Comparison of ENCODE assay signal across 26 cellular contexts in genomic region chr3:46905191-46905560, GRCh38. TPM values are rescaled to one million over a fixed set of nuclear protein-coding genes. Genes with fewer than 3 reads are reported as not detected.
DNase-seq lines count a peak whose midpoint lies in the region; ATAC-seq and TF ChIP-seq lines count a peak whose summit lies in the region.
"Had no signal": no experiment of that assay in that cellular context is flagged by ENCODE, and none has a peak within 500 bp of the region (broad histone marks: within the 10 kb centered on the region; RNA-seq: fewer than 3 reads in every experiment).

No MANE protein-coding gene starts in this region.

- H3K4me3 ChIP-seq in H7 (ENCODE audit: insufficient read depth, low read depth, low read length) (no peak overlapping the region), neuronal stem cell (ENCODE audit: low read length in 2 of 2) (no peak overlapping the region), tibial artery (no peak overlapping the region)
- H3K4me3 ChIP-seq in naive thymus-derived CD4-positive, alpha-beta T cell (ENCODE audit: low read length), result no peak overlapping the region

- CTCF ChIA-PET in naive thymus-derived CD4-positive, alpha-beta T cell (lab: Charles Lee), result no interaction called here

- no peak overlapping the region for H4K8ac ChIP-seq in neuronal stem cell (ENCODE audit: low read depth, low read length)

- peaks cover 22% of the 10 kb centered on the region for H3K4me1 Mint-ChIP-seq in CD14-positive monocyte
- peaks cover 10% of the 10 kb centered on the region for H3K4me1 Mint-ChIP-seq in stimulated activated effector memory CD8-positive, alpha-beta T cell treated with anti-CD3 and anti-CD28 coated beads, Interleukin-12 subunit alpha, Interleukin-12 subunit beta, amount 100 ng/mL, for 72 hours
- H3K4me1 Mint-ChIP-seq in naive thymus-derived CD4-positive, alpha-beta T cell, result peaks cover 3 to 6% (median 5%) of the 10 kb centered on the region in 7 donors

- H3K4me3 Mint-ChIP-seq in CD14-positive monocyte, result no peak overlapping the region
- H3K4me3 Mint-ChIP-seq in stimulated activated effector memory CD8-positive, alpha-beta T cell treated with anti-CD3 and anti-CD28 coated beads, Interleukin-12 subunit alpha, Interleukin-12 subunit beta, amount 100 ng/mL, for 72 hours, result no peak overlapping the region
- H3K4me3 Mint-ChIP-seq in naive thymus-derived CD4-positive, alpha-beta T cell, result no peak overlapping the region
- H3K4me3 Mint-ChIP-seq: CD8-positive, alpha-beta T cell had no signal

- peak overlapping the region; percentile 40 for H2AK5ac ChIP-seq in neuronal stem cell (ENCODE audit: low read depth, low read length)

- H3K23ac ChIP-seq in neuronal stem cell (ENCODE audit: low read depth, low read length, poor library complexity), result no peak overlapping the region

- H3K9me3 ChIP-seq in neuronal stem cell (replicated peaks in 1 of 2; ENCODE audit: control insufficient read depth in 2 of 2, insufficient read depth in 1 of 2, low read depth in 1 of 2, low read length in 2 of 2) (peaks cover 0 to 2% of the 10 kb centered on the region in 2 donors), tibial artery (no peaks in the 10 kb centered on the region)
- no peaks in the 10 kb centered on the region for H3K9me3 ChIP-seq in naive thymus-derived CD4-positive, alpha-beta T cell (ENCODE audit: control insufficient read depth in 2 of 3, low read length in 3 of 3)
- H3K9me3 ChIP-seq: Caco-2, SK-N-SH had no signal

- TF ChIP-seq CTCF in CD14-positive monocyte (IDR thresholded peaks at IDR 0.05), result no peak
- no peak for TF ChIP-seq CTCF in tibial artery (IDR thresholded peaks at IDR 0.05)

- peaks cover 2% of the 10 kb centered on the region for H3K79me1 ChIP-seq in neuronal stem cell (ENCODE audit: low read depth, low read length)

- WGBS in neuronal stem cell (ENCODE audit: extremely low coverage in 2 of 2, insufficient read length in 2 of 2, insufficient replicate concordance in 1 of 2), 2 donors, result no CpG with 5 or more reads among the region's 3 CpGs

- H3K27me3 Mint-ChIP-seq in CD14-positive monocyte (ENCODE audit: low read depth in 3 of 3), result peaks cover 2 to 5% (median 3%) of the 10 kb centered on the region in 3 donors
- no peaks in the 10 kb centered on the region for H3K27me3 Mint-ChIP-seq in naive thymus-derived CD4-positive, alpha-beta T cell

- H3K4ac ChIP-seq in neuronal stem cell (ENCODE audit: low read length), result no peak overlapping the region

- H3K36me3 Mint-ChIP-seq in CD14-positive monocyte, result no peaks in the 10 kb centered on the region
- no peaks in the 10 kb centered on the region for H3K36me3 Mint-ChIP-seq in stimulated activated effector memory CD8-positive, alpha-beta T cell treated with anti-CD3 and anti-CD28 coated beads, Interleukin-12 subunit alpha, Interleukin-12 subunit beta, amount 100 ng/mL, for 72 hours
- no peaks in the 10 kb centered on the region for H3K36me3 Mint-ChIP-seq in naive thymus-derived CD4-positive, alpha-beta T cell
- H3K36me3 Mint-ChIP-seq: CD8-positive, alpha-beta T cell had no signal

- H3K27me3 ChIP-seq in H7 (ENCODE audit: control insufficient read depth, insufficient read depth, low read length) (no peaks in the 10 kb centered on the region), neuronal stem cell (ENCODE audit: control insufficient read depth in 3 of 3, insufficient read depth in 3 of 3, low read depth in 1 of 3, low read length in 3 of 3) (peaks cover 0 to 5% (median 3%) of the 10 kb centered on the region in 3 experiments), tibial artery (no peaks in the 10 kb centered on the region)
- H3K27me3 ChIP-seq in naive thymus-derived CD4-positive, alpha-beta T cell (ENCODE audit: control insufficient read depth in 2 of 2, insufficient read depth in 2 of 2, low read length in 2 of 2), result no peaks in the 10 kb centered on the region

- H3K36me3 ChIP-seq in H7 (replicated peaks; ENCODE audit: control insufficient read depth, insufficient read depth, low read length), result no peaks in the 10 kb centered on the region
- H3K36me3 ChIP-seq in neuronal stem cell (replicated peaks in 1 of 2; ENCODE audit: control insufficient read depth in 2 of 2, insufficient read depth in 2 of 2, low read length in 2 of 2), result peaks cover 0 to 2% of the 10 kb centered on the region in 2 donors
- H3K36me3 ChIP-seq in tibial artery, result peaks cover 0 to 4% (median 0%) of the 10 kb centered on the region in 3 donors
- no peaks in the 10 kb centered on the region for H3K36me3 ChIP-seq in naive thymus-derived CD4-positive, alpha-beta T cell (ENCODE audit: control insufficient read depth in 2 of 3, insufficient read depth in 3 of 3, low read length in 3 of 3)

- no peak overlapping the region for H2BK120ac ChIP-seq in neuronal stem cell (ENCODE audit: low read depth, low read length)

- DNase-seq in CD14-positive monocyte (ENCODE audit: low spot score), result peak; percentile 45
- peak; percentile 36 for DNase-seq in H7
- no peak for DNase-seq in neuronal stem cell (ENCODE audit: low spot score)
- peak; percentile 7 to 62 for DNase-seq in tibial artery
- DNase-seq in stimulated activated effector memory CD8-positive, alpha-beta T cell treated with anti-CD3 and anti-CD28 coated beads, Interleukin-12 subunit alpha, Interleukin-12 subunit beta, amount 100 ng/mL, for 72 hours (ENCODE audit: low spot score in 2 of 2), result no peak
- no peak for DNase-seq in naive thymus-derived CD4-positive, alpha-beta T cell
- DNase-seq: C1 segment of cervical spinal cord, GOT3, Karpas-422, NCI-H1092, NCI-H1417 treated with DMSO at 0.1 percent for 48 hours, NCI-H1694 treated with DMSO at 0.1 percent for 48 hours, NCI-H2081, NCI-H226, NCI-H510A, NCI-H69, RPMI8226, SIG-M5 had no signal

- H2BK5ac ChIP-seq in neuronal stem cell (ENCODE audit: low read length), result no peak overlapping the region

- H3K4me1 ChIP-seq in neuronal stem cell (ENCODE audit: control insufficient read depth in 2 of 2, insufficient read depth in 1 of 2, low read depth in 1 of 2, low read length in 2 of 2) (peaks cover 0 to 4% of the 10 kb centered on the region in 2 donors), tibial artery (peaks cover 6 to 42% (median 27%) of the 10 kb centered on the region in 4 donors)
- peaks cover 5 to 10% of the 10 kb centered on the region in 2 donors for H3K4me1 ChIP-seq in naive thymus-derived CD4-positive, alpha-beta T cell (ENCODE audit: control insufficient read depth in 2 of 2, insufficient read depth in 2 of 2, low read length in 2 of 2)
- H3K4me1 ChIP-seq: Caco-2 had no signal

- no peak overlapping the region for H3K18ac ChIP-seq in neuronal stem cell (ENCODE audit: low read length)

- intact Hi-C loops in CD14-positive monocyte (cut with micrococcal nuclease) (loop anchor here in 1 of 2 donors (5.0 kb wide), 2 partner anchors 38 to 198 kb away; no protein-coding TSS in a partner anchor), tibial artery (cut with DNase I; ENCODE audit: low total_unique reads) (loop anchor here (5.0 kb wide), 1 partner anchor 38 kb away; no protein-coding TSS in a partner anchor)
- intact Hi-C loops in naive thymus-derived CD4-positive, alpha-beta T cell (cut with micrococcal nuclease), result no loop called here

- no peak overlapping the region for H3K4me2 ChIP-seq in neuronal stem cell (ENCODE audit: insufficient read depth, low read length, poor library complexity, severe bottlenecking)
- H3K4me2 ChIP-seq: SK-N-SH had no signal

- no peak overlapping the region for H3K27ac Mint-ChIP-seq in CD14-positive monocyte
- H3K27ac Mint-ChIP-seq in stimulated activated effector memory CD8-positive, alpha-beta T cell treated with anti-CD3 and anti-CD28 coated beads, Interleukin-12 subunit alpha, Interleukin-12 subunit beta, amount 100 ng/mL, for 72 hours, result no peak overlapping the region
- no peak overlapping the region for H3K27ac Mint-ChIP-seq in naive thymus-derived CD4-positive, alpha-beta T cell
- H3K27ac Mint-ChIP-seq: CD8-positive, alpha-beta T cell had no signal

- H2AFZ ChIP-seq in neuronal stem cell (ENCODE audit: low read length), result no peak overlapping the region

- H3K9me3 Mint-ChIP-seq in CD14-positive monocyte, result peaks cover 0 to under 1% (median 0%) of the 10 kb centered on the region in 7 donors
- H3K9me3 Mint-ChIP-seq in stimulated activated effector memory CD8-positive, alpha-beta T cell treated with anti-CD3 and anti-CD28 coated beads, Interleukin-12 subunit alpha, Interleukin-12 subunit beta, amount 100 ng/mL, for 72 hours, result no peaks in the 10 kb centered on the region
- no peaks in the 10 kb centered on the region for H3K9me3 Mint-ChIP-seq in naive thymus-derived CD4-positive, alpha-beta T cell
- H3K9me3 Mint-ChIP-seq: CD8-positive, alpha-beta T cell had no signal

- ATAC-seq in HG03025 (IDR thresholded peaks at IDR 0.05; ENCODE audit: low FRiP score, unreplicated experiment), result no peak
- ATAC-seq in stimulated activated effector memory CD8-positive, alpha-beta T cell treated with anti-CD3 and anti-CD28 coated beads, Interleukin-12 subunit alpha, Interleukin-12 subunit beta, amount 100 ng/mL, for 72 hours, result no peak
- no peak for ATAC-seq in naive thymus-derived CD4-positive, alpha-beta T cell
- ATAC-seq: CD8-positive, alpha-beta T cell; HCT116; HepG2 had no signal

- no peak overlapping the region for H3K14ac ChIP-seq in neuronal stem cell (ENCODE audit: low read length)

- H3K27ac ChIP-seq in neuronal stem cell (replicated peaks; ENCODE audit: low read length), result no peak overlapping the region
- peak overlapping the region in 1 of 2 donors; percentile 72 for H3K27ac ChIP-seq in tibial artery
- H3K27ac ChIP-seq in naive thymus-derived CD4-positive, alpha-beta T cell (ENCODE audit: low read depth, low read length), result no peak overlapping the region

- no peak overlapping the region for H3K9ac ChIP-seq in neuronal stem cell (ENCODE audit: low read depth, low read length, poor library complexity)
- H3K9ac ChIP-seq: SK-N-SH had no signal

- H4K91ac ChIP-seq in neuronal stem cell (ENCODE audit: low read depth, low read length, poor library complexity), result no peak overlapping the region

- no peak overlapping the region for H2BK12ac ChIP-seq in neuronal stem cell (ENCODE audit: low read length)

- no peak overlapping the region for H2BK15ac ChIP-seq in neuronal stem cell (ENCODE audit: low read length)

- POLR2A ChIA-PET in naive thymus-derived CD4-positive, alpha-beta T cell (lab: Charles Lee), result no interaction called here

RNA-seq across cellular contexts. Expression of gene PTH1R, which starts 27.7 kb away (rescaled TPM):
- not detected for polyA plus RNA-seq in CD14-positive monocyte
- 32.3 and 35.2 TPM in 2 replicates for total RNA-seq in H7 (2014; rRNA removed; shearing (Covaris generic))
- polyA plus RNA-seq in neuronal stem cell (2013, experiment 1 of 2), result 2.2 TPM
- 2.6 TPM for polyA plus RNA-seq in neuronal stem cell (2013, experiment 2 of 2)
- total RNA-seq in naive thymus-derived CD4-positive, alpha-beta T cell, result not detected
- polyA plus RNA-seq in naive thymus-derived CD4-positive, alpha-beta T cell, result not detected
- total RNA-seq: CD8-positive, alpha-beta T cell; HepG2 had no signal
- polyA plus RNA-seq: HepG2 had no signal

RNA-seq across cellular contexts. Expression of gene MYL3, which starts 41.9 kb away (rescaled TPM):
- polyA plus RNA-seq in CD14-positive monocyte, result not detected
- total RNA-seq in H7 (2014; rRNA removed; shearing (Covaris generic)), result 3.0 and 4.1 TPM in 2 replicates
- 0.26 TPM for polyA plus RNA-seq in neuronal stem cell (2013, experiment 1 of 2)
- polyA plus RNA-seq in neuronal stem cell (2013, experiment 2 of 2), result 0.25 TPM
- not detected for total RNA-seq in naive thymus-derived CD4-positive, alpha-beta T cell
- polyA plus RNA-seq in naive thymus-derived CD4-positive, alpha-beta T cell, result not detected
- total RNA-seq: A673; CD8-positive, alpha-beta T cell; HepG2; HT1080 had no signal
- polyA plus RNA-seq: HepG2, SK-N-SH had no signal

Comparison
In these comparisons a context has a peak if more than half of its experiments do, and no peak if none do; other contexts are left out.
1. DNase-seq: peak in CD14-positive monocyte (single experiment), H7 (single experiment) and tibial artery (2 of 2); none in neuronal stem cell (single experiment), stimulated activated effector memory CD8-positive, alpha-beta T cell treated with anti-CD3 and anti-CD28 coated beads, Interleukin-12 subunit alpha, Interleukin-12 subunit beta, amount 100 ng/mL, for 72 hours (0 of 2) and naive thymus-derived CD4-positive, alpha-beta T cell (0 of 9).
2. RNA of gene PTH1R, which starts 27.7 kb away (total RNA-seq): 32.3 to 35.2 TPM in H7; not detected in naive thymus-derived CD4-positive, alpha-beta T cell; every median in the first group is over 10 times any median in the second.